In genomic region chr12:110271015-110271414, GRCh38 we compare ENCODE assay signal across 2 cellular contexts.
TF ChIP-seq lines count a peak whose summit lies in the region.

No MANE protein-coding gene starts in this region.

TF ChIP-seq in HepG2, 621 proteins besides CTCF, POLR2A, EP300 and RAD21:
- no peak for TF ChIP-seq ZNF513 (CRISPR knock-in tag; conservative IDR thresholded peaks at IDR 0.05)

TF ChIP-seq in K562, 482 proteins besides CTCF, POLR2A, EP300 and RAD21:
- TF ChIP-seq RBM39 (optimal IDR thresholded peaks at IDR 0.05; ENCODE audit: low read depth, low read length) (no peak), ADNP (tag; IDR thresholded peaks at IDR 0.05) (peak; percentile 62)
